In the genomic region with DNA sequence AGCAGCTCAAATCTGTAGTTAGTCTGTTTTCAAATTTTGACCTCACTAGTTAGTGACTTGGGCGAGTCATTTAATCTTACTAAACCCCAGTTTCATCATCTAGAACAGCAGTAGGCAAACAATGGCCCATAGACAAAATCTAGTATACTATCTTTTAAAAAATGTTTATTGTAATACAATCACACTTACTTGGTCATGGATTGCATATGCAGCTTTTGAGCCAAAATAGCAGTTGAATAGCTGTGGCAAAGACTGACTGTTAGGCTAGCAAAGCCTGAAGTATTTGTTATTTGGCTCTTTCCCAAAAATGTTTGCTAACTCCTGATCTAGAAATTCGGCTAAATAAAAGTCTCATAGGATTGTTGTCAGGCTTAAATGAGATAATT, we compare ENCODE assay signal across 17 cellular contexts.
DNase-seq lines count a peak whose midpoint lies in the region; ATAC-seq, FAIRE-seq and TF ChIP-seq lines count a peak whose summit lies in the region.
"Had no signal": no experiment of that assay in that cellular context is flagged by ENCODE, and none has a peak within 500 bp of the region (broad histone marks: within the 10 kb centered on the region; RNA-seq: fewer than 3 reads in every experiment).

No MANE protein-coding gene starts in this region.

- no peak overlapping the region for H3K18ac ChIP-seq in IMR-90 (ENCODE audit: low read depth, low read length)

- H3K27me3 ChIP-seq in IMR-90 (ENCODE audit: control insufficient read depth, insufficient read depth, low read length), result no peaks in the 10 kb centered on the region
- no peaks in the 10 kb centered on the region for H3K27me3 ChIP-seq in vagina
- H3K27me3 ChIP-seq: BLaER1 treated with 17β-estradiol and CSF1 and Interleukin-3, amounts not matched to agents 10 nM and 100 nM; upper lobe of right lung had no signal

- H3K9me3 Mint-ChIP-seq in mesothelial cell of epicardium, result peaks cover 2% of the 10 kb centered on the region

- no peak overlapping the region for H3K14ac ChIP-seq in IMR-90 (replicated peaks; ENCODE audit: low read depth, low read length)

- no peaks in the 10 kb centered on the region for H3K27me3 Mint-ChIP-seq in mesothelial cell of epicardium (ENCODE audit: low read depth)
- H3K27me3 Mint-ChIP-seq: activated naive CD8-positive, alpha-beta T cell treated with anti-CD3 and anti-CD28 coated beads, Interleukin-2, amount 50 U/mL, for 24 hours had no signal

- H3K4me2 ChIP-seq in IMR-90 (ENCODE audit: low read depth, low read length), result no peak overlapping the region

- H3K27ac Mint-ChIP-seq in mesothelial cell of epicardium, result peak overlapping the region; percentile 55
- H3K27ac Mint-ChIP-seq: activated naive CD8-positive, alpha-beta T cell treated with anti-CD3 and anti-CD28 coated beads, Interleukin-2, amount 50 U/mL, for 24 hours; stimulated activated effector memory CD8-positive, alpha-beta T cell treated with anti-CD3 and anti-CD28 coated beads, Interleukin-12 subunit alpha, Interleukin-12 subunit beta, amount 100 ng/mL, for 72 hours had no signal

- H3K27ac ChIP-seq in IMR-90 (ENCODE audit: insufficient read depth, low read length) (no peak overlapping the region), vagina (no peak overlapping the region)
- H3K27ac ChIP-seq: BLaER1 treated with 17β-estradiol and CSF1 and Interleukin-3, amounts not matched to agents 10 nM and 100 nM; upper lobe of right lung had no signal

- H4K8ac ChIP-seq in IMR-90 (ENCODE audit: low read depth in 2 of 2, low read length in 2 of 2), result no peak overlapping the region

- in situ Hi-C loops in IMR-90 (cut with MboI; ENCODE audit: low sequenced_read_pairs), result no loop called here

- H2AK9ac ChIP-seq in IMR-90 (replicated peaks; ENCODE audit: low read depth, low read length, poor library complexity), result no peak overlapping the region

- peaks cover 13% of the 10 kb centered on the region for H3K4me1 Mint-ChIP-seq in mesothelial cell of epicardium
- H3K4me1 Mint-ChIP-seq: activated naive CD8-positive, alpha-beta T cell treated with anti-CD3 and anti-CD28 coated beads, Interleukin-2, amount 50 U/mL, for 24 hours; stimulated activated effector memory CD8-positive, alpha-beta T cell treated with anti-CD3 and anti-CD28 coated beads, Interleukin-12 subunit alpha, Interleukin-12 subunit beta, amount 100 ng/mL, for 72 hours had no signal

- H2BK120ac ChIP-seq in IMR-90 (ENCODE audit: low read depth, low read length), result no peak overlapping the region

- no CpG with 5 or more reads among the region's 2 CpGs for WGBS in IMR-90 (ENCODE audit: extremely low coverage in 2 of 2, insufficient read length in 1 of 2), 2 experiments

- TF ChIP-seq POLR2A in IMR-90 (IDR thresholded peaks at IDR 0.05; ENCODE audit: low read depth, low read length), result no peak
- no peak for TF ChIP-seq POLR2A in vagina (IDR thresholded peaks at IDR 0.05)

- ATAC-seq in IMR-90 (ENCODE audit: low read depth), result peak; percentile 93
- ATAC-seq: activated CD4-positive, CD25-positive, alpha-beta regulatory T cell treated with anti-CD3 and anti-CD28 coated beads, Interleukin-2, amount 50 U/mL, for 24 hours; activated naive CD8-positive, alpha-beta T cell treated with anti-CD3 and anti-CD28 coated beads, Interleukin-2, amount 50 U/mL, for 24 hours; left colon; stimulated activated effector memory CD8-positive, alpha-beta T cell treated with anti-CD3 and anti-CD28 coated beads, Interleukin-12 subunit alpha, Interleukin-12 subunit beta, amount 100 ng/mL, for 72 hours; upper lobe of right lung had no signal

- no peak overlapping the region for H2BK15ac ChIP-seq in IMR-90 (ENCODE audit: low read depth, low read length)

- CTCF ChIA-PET in IMR-90 (lab: Yijun Ruan, JAX), result interaction anchor here (0.7 kb wide), 1 partner anchor 38 kb away, joined by 3 read pairs; no protein-coding TSS in a partner anchor

- dilution Hi-C loops in IMR-90 (cut with HindIII; ENCODE audit: low sequenced_read_pairs, unreplicated experiment), result no loop called here

- H3K9me1 ChIP-seq in IMR-90 (ENCODE audit: insufficient read depth, low read length), result peaks cover 2% of the 10 kb centered on the region; the same call in 1 of the 2 replicates

- no peak overlapping the region for H3K4me3 Mint-ChIP-seq in mesothelial cell of epicardium
- H3K4me3 Mint-ChIP-seq: activated naive CD8-positive, alpha-beta T cell treated with anti-CD3 and anti-CD28 coated beads, Interleukin-2, amount 50 U/mL, for 24 hours; stimulated activated effector memory CD8-positive, alpha-beta T cell treated with anti-CD3 and anti-CD28 coated beads, Interleukin-12 subunit alpha, Interleukin-12 subunit beta, amount 100 ng/mL, for 72 hours had no signal

- no peak overlapping the region for H2AFZ ChIP-seq in IMR-90 (replicated peaks; ENCODE audit: low read length, poor library complexity)

- no peak overlapping the region for H2BK5ac ChIP-seq in IMR-90 (ENCODE audit: low read depth, low read length, poor library complexity, severe bottlenecking)

- no peak for TF ChIP-seq RAD21 in IMR-90 (IDR thresholded peaks at IDR 0.05; ENCODE audit: low read length)

- no peaks in the 10 kb centered on the region for H3K9me3 ChIP-seq in IMR-90 (ENCODE audit: control insufficient read depth, insufficient read depth, low read length)
- H3K9me3 ChIP-seq in vagina, result no peaks in the 10 kb centered on the region
- H3K9me3 ChIP-seq: upper lobe of right lung had no signal

- no peaks in the 10 kb centered on the region for H3K79me1 ChIP-seq in IMR-90 (ENCODE audit: low read depth in 1 of 2, low read length in 2 of 2)

- POLR2A ChIA-PET in IMR-90 (lab: Charles Lee; ENCODE audit: unreplicated experiment), result no interaction called here

- H3K36me3 ChIP-seq in IMR-90 (ENCODE audit: control insufficient read depth, insufficient read depth, low read length), result no peaks in the 10 kb centered on the region
- H3K36me3 ChIP-seq in vagina, result no peaks in the 10 kb centered on the region
- H3K36me3 ChIP-seq: BLaER1 treated with 17β-estradiol and CSF1 and Interleukin-3, amounts not matched to agents 10 nM and 100 nM; upper lobe of right lung had no signal

- no peak overlapping the region for H4K5ac ChIP-seq in IMR-90 (ENCODE audit: low read depth, low read length)

- H2BK20ac ChIP-seq in IMR-90 (ENCODE audit: low read depth, low read length), result no peak overlapping the region

- no peak overlapping the region for H4K91ac ChIP-seq in IMR-90 (ENCODE audit: insufficient read depth, low read depth, low read length)

- H3K4me3 ChIP-seq in IMR-90 (ENCODE audit: insufficient read depth, low read depth, low read length), result no peak overlapping the region
- H3K4me3 ChIP-seq in cardiac fibroblast (replicated peaks in 1 of 2; ENCODE audit: low read depth in 2 of 2, low read length in 2 of 2), result no peak overlapping the region
- H3K4me3 ChIP-seq in vagina, result no peak overlapping the region
- H3K4me3 ChIP-seq: BLaER1 treated with 17β-estradiol and CSF1 and Interleukin-3, amounts not matched to agents 10 nM and 100 nM; upper lobe of right lung had no signal

- DNase-seq in AG20443 (ENCODE audit: low spot score), result peak; percentile 7
- peak; percentile 88 for DNase-seq in IMR-90
- DNase-seq in cardiac fibroblast (ENCODE audit: low read depth in 2 of 2), result peak; percentile 55 to 92
- DNase-seq in mesothelial cell of epicardium (ENCODE audit: low spot score in 2 of 2, unreplicated experiment in 2 of 2), result no peak
- no peak for DNase-seq in frontal cortex (ENCODE audit: low spot score in 2 of 2)
- no peak for DNase-seq in activated CD4-positive, CD25-positive, alpha-beta regulatory T cell treated with anti-CD3 and anti-CD28 coated beads, Interleukin-2, amount 50 U/mL, for 72 hours
- DNase-seq in vagina (ENCODE audit: extremely low spot score in 2 of 2), result no peak
- no peak for DNase-seq in SIG-M5 (lab: John Stamatoyannopoulos, UW)
- DNase-seq: activated naive CD8-positive, alpha-beta T cell treated with anti-CD3 and anti-CD28 coated beads, Interleukin-2, amount 50 U/mL, for 24 hours; left colon; MV-4-11; stimulated activated CD4-positive, alpha-beta T cell treated with anti-CD3 and anti-CD28 coated beads, Interleukin-4, amount 100 ng/mL, for 24 hours; upper lobe of right lung had no signal

- TF ChIP-seq CTCF in IMR-90 (conservative IDR thresholded peaks at IDR 0.05; ENCODE audit: low read depth, low read length), result no peak
- no peak for TF ChIP-seq CTCF in cardiac fibroblast (IDR thresholded peaks at IDR 0.05; ENCODE audit: low read depth, low read length)
- TF ChIP-seq CTCF in mesothelial cell of epicardium (IDR thresholded peaks at IDR 0.05; ENCODE audit: unreplicated experiment), result no peak
- TF ChIP-seq CTCF in vagina (IDR thresholded peaks at IDR 0.05), result no peak

- H3K4me1 ChIP-seq in IMR-90 (ENCODE audit: control insufficient read depth, insufficient read depth, low read length) (no peaks in the 10 kb centered on the region; the same call in 1 of the 2 replicates), vagina (no peaks in the 10 kb centered on the region)
- H3K4me1 ChIP-seq: upper lobe of right lung had no signal

- H3K36me3 Mint-ChIP-seq in mesothelial cell of epicardium, result no peaks in the 10 kb centered on the region
- H3K36me3 Mint-ChIP-seq: stimulated activated effector memory CD8-positive, alpha-beta T cell treated with anti-CD3 and anti-CD28 coated beads, Interleukin-12 subunit alpha, Interleukin-12 subunit beta, amount 100 ng/mL, for 72 hours had no signal

- no peak for FAIRE-seq in frontal cortex (lab: Jason Lieb, UNC)
- FAIRE-seq: GM18507 had no signal

- no peak overlapping the region for H2AK5ac ChIP-seq in IMR-90 (ENCODE audit: low read depth, low read length)

- no peak overlapping the region for H3K23ac ChIP-seq in IMR-90 (ENCODE audit: low read depth, low read length)

- intact Hi-C loops in IMR-90 (cut with micrococcal nuclease) (no loop called here), vagina (cut with DNase I) (no loop called here)

- BruUV-seq in IMR-90 (replicated peaks; lab: Mats Ljungman, UMichigan), result no TSS peak

- no peak overlapping the region for H3K4ac ChIP-seq in IMR-90 (ENCODE audit: low read depth, low read length)

- H3K9ac ChIP-seq in IMR-90 (ENCODE audit: low read depth, low read length), result no peak overlapping the region
- H3K9ac ChIP-seq: BLaER1 treated with 17β-estradiol and CSF1 and Interleukin-3, amounts not matched to agents 10 nM and 100 nM had no signal

- no peaks in the 10 kb centered on the region for H4K20me1 ChIP-seq in IMR-90 (ENCODE audit: insufficient read depth, low read length)
- H4K20me1 ChIP-seq: BLaER1 treated with 17β-estradiol and CSF1 and Interleukin-3, amounts not matched to agents 10 nM and 100 nM had no signal

- no peak overlapping the region for H3K56ac ChIP-seq in IMR-90 (ENCODE audit: extremely low read depth, insufficient read depth, low read length)

TF ChIP-seq in IMR-90, 13 proteins besides CTCF, POLR2A, EP300 and RAD21:
- TF ChIP-seq MXI1 (IDR thresholded peaks at IDR 0.05; ENCODE audit: borderline replicate concordance, low read depth, low read length) (no peak), CEBPB (IDR thresholded peaks at IDR 0.05; ENCODE audit: low read depth, low read length) (peak; percentile 63)
TF ChIP-seq in IMR-90: peak in this region for 1.

Comparison
In these comparisons a context has a peak if more than half of its experiments do, and no peak if none do; other contexts are left out.
1. DNase-seq: peak in AG20443 (single experiment), IMR-90 (single experiment) and cardiac fibroblast (2 of 2); none in mesothelial cell of epicardium (0 of 2), frontal cortex (0 of 2), activated CD4-positive, CD25-positive, alpha-beta regulatory T cell treated with anti-CD3 and anti-CD28 coated beads, Interleukin-2, amount 50 U/mL, for 72 hours (single experiment), vagina (0 of 2) and SIG-M5 (single experiment).